8 cellular contexts compared by ENCODE assay signal in genomic region chr7:6057316-6058128, GRCh38. TPM values are rescaled to one million over a fixed set of nuclear protein-coding genes. Genes with fewer than 3 reads are reported as not detected.
DNase-seq lines count a peak whose midpoint lies in the region; ATAC-seq and TF ChIP-seq lines count a peak whose summit lies in the region.

No MANE protein-coding gene starts in this region.

- peak overlapping the region; percentile 93 for H3K4me3 Mint-ChIP-seq in activated naive CD8-positive, alpha-beta T cell treated with anti-CD3 and anti-CD28 coated beads for 36 hours

- H3K27me3 ChIP-seq in heart left ventricle (no peaks in the 10 kb centered on the region), left lung (no peaks in the 10 kb centered on the region)

- 72 to 81% (median 75%) methylated on average over 14 of the region's 14 CpGs for WGBS in heart left ventricle, 4 donors
- 65% methylated on average over 14 of the region's 14 CpGs for WGBS in urinary bladder

- intact Hi-C loops in heart left ventricle (cut with DNase I), result no loop called here
- intact Hi-C loops in Right ventricle myocardium inferior (cut with DNase I), result no loop called here
- intact Hi-C loops in left lung (cut with DNase I), result no loop called here

- TF ChIP-seq CTCF in heart left ventricle (IDR thresholded peaks at IDR 0.05), result no peak
- no peak for TF ChIP-seq CTCF in left lung (IDR thresholded peaks at IDR 0.05)

- H3K4me1 Mint-ChIP-seq in activated naive CD8-positive, alpha-beta T cell treated with anti-CD3 and anti-CD28 coated beads for 36 hours, result peaks cover 15% of the 10 kb centered on the region

- no peak for TF ChIP-seq POLR2A in heart left ventricle (IDR thresholded peaks at IDR 0.05)

- DNase-seq in heart left ventricle (no peak), Right ventricle myocardium inferior (ENCODE audit: missing footprints) (no peak), left lung (no peak), kidney tubule cell (ENCODE audit: low spot score) (no peak)
- no peak for DNase-seq in activated naive CD8-positive, alpha-beta T cell treated with anti-CD3 and anti-CD28 coated beads for 36 hours
- DNase-seq in stimulated activated CD4-positive, alpha-beta T cell treated with anti-CD3 and anti-CD28 coated beads, Interleukin-4, amount 100 ng/mL, for 1 hour, result no peak

- H3K36me3 ChIP-seq in heart left ventricle (peaks cover 0 to 28% (median 21%) of the 10 kb centered on the region in 9 donors), left lung (peaks cover 0 to 25% of the 10 kb centered on the region in 2 donors), urinary bladder (ENCODE audit: insufficient read depth) (no peaks in the 10 kb centered on the region)

- H3K4me3 ChIP-seq in heart left ventricle (peak overlapping the region in 9 of 12 donors; percentile 65 to 99 (median 91)), left lung (peak overlapping the region; percentile 87 to 97), urinary bladder (ENCODE audit: low read depth, low read length) (peak overlapping the region; percentile 83)

- H3K27ac Mint-ChIP-seq in activated naive CD8-positive, alpha-beta T cell treated with anti-CD3 and anti-CD28 coated beads for 36 hours, result peak overlapping the region; percentile 51

- H3K27ac ChIP-seq in heart left ventricle (no peak overlapping the region), left lung (peak overlapping the region; percentile 91 to 94), urinary bladder (ENCODE audit: low read depth) (no peak overlapping the region)

- no peaks in the 10 kb centered on the region for H3K9me3 ChIP-seq in heart left ventricle
- no peaks in the 10 kb centered on the region for H3K9me3 ChIP-seq in left lung

- H3K27me3 Mint-ChIP-seq in activated naive CD8-positive, alpha-beta T cell treated with anti-CD3 and anti-CD28 coated beads for 36 hours, result no peaks in the 10 kb centered on the region

- peaks cover 6 to 27% (median 16%) of the 10 kb centered on the region in 12 donors for H3K4me1 ChIP-seq in heart left ventricle
- H3K4me1 ChIP-seq in left lung, result peaks cover 10 to 24% of the 10 kb centered on the region in 2 donors
- H3K4me1 ChIP-seq in urinary bladder (ENCODE audit: insufficient read depth), result no peaks in the 10 kb centered on the region

- ATAC-seq in heart left ventricle, result no peak
- ATAC-seq in Right ventricle myocardium inferior, result no peak
- no peak for ATAC-seq in left lung
- no peak for ATAC-seq in HG03460 (IDR thresholded peaks at IDR 0.05; ENCODE audit: unreplicated experiment)

- peaks cover 7% of the 10 kb centered on the region for H3K36me3 Mint-ChIP-seq in activated naive CD8-positive, alpha-beta T cell treated with anti-CD3 and anti-CD28 coated beads for 36 hours

- H3K9me3 Mint-ChIP-seq in activated naive CD8-positive, alpha-beta T cell treated with anti-CD3 and anti-CD28 coated beads for 36 hours, result no peaks in the 10 kb centered on the region

RNA-seq across cellular contexts. Expression of gene EIF2AK1, which starts 1.5 kb away (rescaled TPM):
- total RNA-seq in heart left ventricle (100 to 1,000 TPM in 2 of 9 donors, 10 to 100 TPM in 7; 48.9 to 152 (median 58.5) TPM), Right ventricle myocardium inferior (52.8 TPM), left lung (10 to 100 TPM; 93.2 to 98.9 TPM), urinary bladder (78.1 TPM)
- polyA plus RNA-seq in heart left ventricle (10 to 100 TPM; 27.3 to 34.5 TPM), urinary bladder (29.3 TPM)
- 100 to 1,000 TPM; 107 to 116 TPM for total RNA-seq in activated naive CD8-positive, alpha-beta T cell treated with anti-CD3 and anti-CD28 coated beads for 36 hours

RNA-seq across cellular contexts. Expression of gene ANKRD61, which starts 26.3 kb away (rescaled TPM):
- under 1 TPM in 2 of 9 donors, not detected in 7; 0.25 to 0.28 TPM for total RNA-seq in heart left ventricle
- under 1 TPM in 1 of 2 donors, not detected in 1; 0.19 TPM for polyA plus RNA-seq in heart left ventricle
- total RNA-seq in Right ventricle myocardium inferior, result not detected
- total RNA-seq in activated naive CD8-positive, alpha-beta T cell treated with anti-CD3 and anti-CD28 coated beads for 36 hours, result under 1 TPM in 1 of 2 experiments, not detected in 1; 0.16 TPM
- under 1 TPM; 0.26 to 0.29 TPM for total RNA-seq in left lung
- total RNA-seq in urinary bladder, result not detected
- polyA plus RNA-seq in urinary bladder, result 0.06 TPM

RNA-seq across cellular contexts. Expression of gene USP42, which starts 47.2 kb away (rescaled TPM):
- 1 to 10 TPM; 3.7 to 6.9 (median 4.9) TPM for total RNA-seq in heart left ventricle
- 1 to 10 TPM; 2.0 to 3.7 TPM for polyA plus RNA-seq in heart left ventricle
- total RNA-seq in Right ventricle myocardium inferior, result 4.4 TPM
- 10 to 100 TPM; 11.9 to 12.9 TPM for total RNA-seq in activated naive CD8-positive, alpha-beta T cell treated with anti-CD3 and anti-CD28 coated beads for 36 hours
- total RNA-seq in left lung, result 1 to 10 TPM; 8.0 to 8.7 TPM
- total RNA-seq in urinary bladder, result 8.2 TPM
- 6.1 TPM for polyA plus RNA-seq in urinary bladder

RNA-seq across cellular contexts. Expression of gene AIMP2, which starts 48.5 kb away (rescaled TPM):
- total RNA-seq in heart left ventricle, result 100 to 1,000 TPM in 1 of 9 donors, 10 to 100 TPM in 8; 40.5 to 105 (median 51.1) TPM
- polyA plus RNA-seq in heart left ventricle, result 10 to 100 TPM; 25.0 to 72.3 TPM
- total RNA-seq in Right ventricle myocardium inferior, result 56.7 TPM
- 10 to 100 TPM; 83.4 to 84.4 TPM for total RNA-seq in activated naive CD8-positive, alpha-beta T cell treated with anti-CD3 and anti-CD28 coated beads for 36 hours
- 10 to 100 TPM; 24.9 to 35.5 TPM for total RNA-seq in left lung
- total RNA-seq in urinary bladder, result 21.9 TPM
- 35.6 TPM for polyA plus RNA-seq in urinary bladder

RNA-seq across cellular contexts. Expression of gene PMS2, which starts 48.7 kb away (rescaled TPM):
- total RNA-seq in heart left ventricle, result 10 to 100 TPM in 1 of 9 donors, 1 to 10 TPM in 8; 4.4 to 10.5 (median 7.0) TPM
- polyA plus RNA-seq in heart left ventricle, result 1 to 10 TPM; 2.4 to 3.5 TPM
- total RNA-seq in Right ventricle myocardium inferior, result 6.2 TPM
- total RNA-seq in activated naive CD8-positive, alpha-beta T cell treated with anti-CD3 and anti-CD28 coated beads for 36 hours, result 10 to 100 TPM; 25.8 to 27.3 TPM
- 10 to 100 TPM; 11.8 to 12.3 TPM for total RNA-seq in left lung
- 16.5 TPM for total RNA-seq in urinary bladder
- 6.3 TPM for polyA plus RNA-seq in urinary bladder

Comparison
In these comparisons a context has a peak if more than half of its experiments do, and no peak if none do; other contexts are left out.
1. H3K27ac ChIP-seq: peak in left lung (2 of 2); none in heart left ventricle (0 of 12) and urinary bladder (single experiment).
2. Peak in every context shown above with its lines, with median percentiles within 50 percentile points of each other: H3K4me3 ChIP-seq.